ENCODE assay signal across 2 cellular contexts in genomic region chr1:41380979-41381690, GRCh38.
TF ChIP-seq lines count a peak whose summit lies in the region.

No MANE protein-coding gene starts in this region.

TF ChIP-seq in IMR-90, 13 proteins besides CTCF, POLR2A, EP300 and RAD21 (continued from another document):
- TF ChIP-seq CHD1 (IDR thresholded peaks at IDR 0.05; ENCODE audit: low read depth, low read length) (no peak), NFE2L2 (IDR thresholded peaks at IDR 0.05; ENCODE audit: low read depth, low read length) (no peak), USF2 (IDR thresholded peaks at IDR 0.05; ENCODE audit: low read depth, low read length) (no peak), SMC3 (IDR thresholded peaks at IDR 0.05; ENCODE audit: low read depth, low read length) (no peak), RCOR1 (IDR thresholded peaks at IDR 0.05; ENCODE audit: insufficient replicate concordance, low read length) (no peak), ELK1 (IDR thresholded peaks at IDR 0.05; ENCODE audit: borderline replicate concordance, low read depth, low read length) (no peak)
TF ChIP-seq in IMR-90: peak in this region for 0.

TF ChIP-seq in SK-N-SH treated with all-trans-retinoic acid at 6 μM for 48 hours, 23 proteins besides CTCF, POLR2A, EP300 and RAD21:
- TF ChIP-seq PATZ1 (CRISPR knock-in tag; IDR thresholded peaks at IDR 0.05; ENCODE audit: borderline replicate concordance) (peak; percentile 79; the same call in 1 of the 2 replicates), ZNF70 (CRISPR knock-in tag; IDR thresholded peaks at IDR 0.05) (no peak)
TF ChIP-seq in SK-N-SH treated with all-trans-retinoic acid at 6 μM for 48 hours: peak in this region for 1.
